In genomic region chr6:158662607-158663464, GRCh38 we compare ENCODE assay signal across 8 cellular contexts. TPM values are rescaled to one million over a fixed set of nuclear protein-coding genes. Genes with fewer than 3 reads are reported as not detected.
DNase-seq lines count a peak whose midpoint lies in the region; ATAC-seq and TF ChIP-seq lines count a peak whose summit lies in the region.

No MANE protein-coding gene starts in this region.

- POLR2A ChIA-PET in AG04450 (lab: Yijun Ruan, JAX) = interaction anchor here (0.5 to 1.4 kb wide), 3 partner anchors 19 to 144 kb away, joined by 3 to 11 read pairs (median 7); partner anchors contain the start of gene DYNLT1

- no peaks in the 10 kb centered on the region for H3K79me1 ChIP-seq in H9 (ENCODE audit: insufficient read depth, low read depth, low read length, poor library complexity, severe bottlenecking)

- H3K9ac ChIP-seq in adipocyte (ENCODE audit: low read length) = peak overlapping the region; percentile 43
- H3K9ac ChIP-seq in H9 (ENCODE audit: extremely low read depth, insufficient read length, low read length) = no peak overlapping the region

- no peak overlapping the region for H3K4ac ChIP-seq in H9 (ENCODE audit: low read depth, low read length)

- no peak overlapping the region for H2BK5ac ChIP-seq in H9 (ENCODE audit: insufficient read length, low read length)

- no peaks in the 10 kb centered on the region for H3K23me2 ChIP-seq in H9 (ENCODE audit: insufficient read length, low read depth, low read length, poor library complexity, severe bottlenecking)

- no peak overlapping the region for H2AK5ac ChIP-seq in H9 (ENCODE audit: insufficient read length, low read length)

- H4K91ac ChIP-seq in H9 (ENCODE audit: insufficient read length, low read depth, low read length) = no peak overlapping the region

- H3K9me3 ChIP-seq in AG04450 (ENCODE audit: control insufficient read depth, insufficient read depth, low read length) = no peaks in the 10 kb centered on the region; the same call in 1 of the 2 replicates
- no peaks in the 10 kb centered on the region for H3K9me3 ChIP-seq in adipocyte (ENCODE audit: control insufficient read depth, low read length)
- H3K9me3 ChIP-seq in H9 (ENCODE audit: control insufficient read depth, low read depth, low read length) = no peaks in the 10 kb centered on the region
- no peaks in the 10 kb centered on the region for H3K9me3 ChIP-seq in WERI-Rb-1 (ENCODE audit: severe bottlenecking)

- no peak overlapping the region for H2BK15ac ChIP-seq in H9 (ENCODE audit: low read depth, low read length)

- H3K4me1 Mint-ChIP-seq in HFFc6 (ENCODE audit: low read depth) (peaks cover 19% of the 10 kb centered on the region), mesothelial cell of epicardium (peaks cover 58% of the 10 kb centered on the region), H9 (peaks cover 23 to 26% of the 10 kb centered on the region in 2 experiments)

- no peak overlapping the region for H3K56ac ChIP-seq in H9 (ENCODE audit: insufficient read length, low read depth, low read length)

- H3K27ac Mint-ChIP-seq in HFFc6 (no peak overlapping the region; the same call in 1 of the 2 replicates), mesothelial cell of epicardium (peak overlapping the region; percentile 90), H9 (peak overlapping the region in 1 of 3 experiments; percentile 65; a peak in 1 of 7 replicates)

- no peak overlapping the region for H3T11ph ChIP-seq in H9 (ENCODE audit: low read length)

- H3K27me3 Mint-ChIP-seq in HFFc6 (ENCODE audit: insufficient read depth) (no peaks in the 10 kb centered on the region), mesothelial cell of epicardium (ENCODE audit: low read depth) (no peaks in the 10 kb centered on the region), H9 (ENCODE audit: low read depth) (peaks cover 7% of the 10 kb centered on the region)

- no peak overlapping the region for H2BK120ac ChIP-seq in H9 (ENCODE audit: low read depth, low read length, poor library complexity, severe bottlenecking)

- CTCF ChIA-PET in AG04450 (lab: Charles Lee) = interaction anchor here (0.7 to 3.1 kb wide), 5 partner anchors 10 to 449 kb away, joined by 3 to 25 read pairs (median 5); partner anchors contain the start of gene SYTL3

- H3K36me3 ChIP-seq in adipocyte (ENCODE audit: control insufficient read depth, insufficient read depth, low read length, severe bottlenecking) (no peaks in the 10 kb centered on the region), WERI-Rb-1 (no peaks in the 10 kb centered on the region)

- no CpG with 5 or more reads among the region's 24 CpGs for WGBS in H9 (ENCODE audit: extremely low coverage, insufficient read length, low lambda C conversion rate)

- peaks cover 31% of the 10 kb centered on the region for H3K4me1 ChIP-seq in adipocyte (ENCODE audit: control insufficient read depth, insufficient read depth, low read length)
- no peaks in the 10 kb centered on the region for H3K4me1 ChIP-seq in H9 (ENCODE audit: insufficient read depth, low read length)

- DNase-seq in AG04450 (ENCODE audit: low read depth, low spot score) (no peak), HFFc6 (no peak), adipocyte (ENCODE audit: low read depth) (no peak), mesothelial cell of epicardium (ENCODE audit: low spot score in 2 of 2, unreplicated experiment in 2 of 2) (no peak), H9 (no peak), WERI-Rb-1 (no peak)

- no peak overlapping the region; the same call in none of the 2 replicates for H3K4me3 ChIP-seq in AG04450 (ENCODE audit: low read depth, low read length)
- H3K4me3 ChIP-seq in adipocyte (ENCODE audit: low read length) = peak overlapping the region; percentile 57
- no peak overlapping the region for H3K4me3 ChIP-seq in WERI-Rb-1 (ENCODE audit: low read depth, low read length)

- H3K4me3 Mint-ChIP-seq in HFFc6 = peak overlapping the region; percentile 72; the same call in 1 of the 2 replicates
- peak overlapping the region; percentile 54 for H3K4me3 Mint-ChIP-seq in mesothelial cell of epicardium
- H3K4me3 Mint-ChIP-seq in H9 = peak overlapping the region in 1 of 2 experiments; percentile 44; a peak in 1 of 5 replicates

- no peaks in the 10 kb centered on the region for H3K79me2 ChIP-seq in H9 (ENCODE audit: insufficient read depth, low read length)

- H3K27me3 ChIP-seq in AG04450 (ENCODE audit: control insufficient read depth, insufficient read depth, low read length) (peaks cover 2% of the 10 kb centered on the region), adipocyte (replicated peaks; ENCODE audit: control insufficient read depth, insufficient read depth, low read length) (no peaks in the 10 kb centered on the region), H9 (ENCODE audit: insufficient read depth, low read length) (no peaks in the 10 kb centered on the region), WERI-Rb-1 (ENCODE audit: insufficient read depth, low read depth, severe bottlenecking) (no peaks in the 10 kb centered on the region)

- H3K27ac ChIP-seq in AG04450 (ENCODE audit: low read depth, low read length) (peak overlapping the region; percentile 11), H9 (ENCODE audit: insufficient read length, low read depth, low read length) (no peak overlapping the region), WERI-Rb-1 (no peak overlapping the region)

- H3K36me3 Mint-ChIP-seq in HFFc6 (ENCODE audit: low read depth) = no peaks in the 10 kb centered on the region
- H3K36me3 Mint-ChIP-seq in mesothelial cell of epicardium = no peaks in the 10 kb centered on the region
- H3K36me3 Mint-ChIP-seq in H9 (ENCODE audit: insufficient read depth in 1 of 3, low read depth in 3 of 3) = no peaks in the 10 kb centered on the region

- H2AFZ ChIP-seq in H9 (ENCODE audit: low read length) = no peak overlapping the region

- H3K18ac ChIP-seq in H9 (ENCODE audit: insufficient read length, low read depth, low read length) = no peak overlapping the region

- H4K5ac ChIP-seq in H9 (ENCODE audit: insufficient read length, low read depth, low read length) = no peak overlapping the region

- no peak overlapping the region for H2BK12ac ChIP-seq in H9 (ENCODE audit: insufficient read length, low read depth, low read length)

- no peak overlapping the region for H3K23ac ChIP-seq in H9 (ENCODE audit: insufficient read length, low read depth, low read length)

- H3K9me3 Mint-ChIP-seq in HFFc6 = no peaks in the 10 kb centered on the region
- no peaks in the 10 kb centered on the region for H3K9me3 Mint-ChIP-seq in mesothelial cell of epicardium
- no peaks in the 10 kb centered on the region for H3K9me3 Mint-ChIP-seq in H9

- H2BK20ac ChIP-seq in H9 (ENCODE audit: low read depth, low read length, poor library complexity, severe bottlenecking) = no peak overlapping the region

- H3K14ac ChIP-seq in H9 (ENCODE audit: insufficient read depth, low read length) = no peak overlapping the region

- TF ChIP-seq CTCF in AG04450 (IDR thresholded peaks at IDR 0.05; ENCODE audit: low read depth, low read length) = no peak
- TF ChIP-seq CTCF in HFFc6 (IDR thresholded peaks at IDR 0.05) = no peak
- no peak for TF ChIP-seq CTCF in mesothelial cell of epicardium (IDR thresholded peaks at IDR 0.05; ENCODE audit: unreplicated experiment)
- TF ChIP-seq CTCF in H9 (conservative IDR thresholded peaks at IDR 0.05) = no peak
- TF ChIP-seq CTCF in WERI-Rb-1 (IDR thresholded peaks at IDR 0.05; ENCODE audit: low read depth, low read length) = no peak

- H3K4me2 ChIP-seq in H9 (ENCODE audit: insufficient read depth, insufficient read length, low read length) = no peak overlapping the region

- H4K20me1 ChIP-seq in H9 (ENCODE audit: control insufficient read depth, insufficient read depth, insufficient read length) = no peaks in the 10 kb centered on the region

- ATAC-seq in GM21717 (IDR thresholded peaks at IDR 0.05; ENCODE audit: unreplicated experiment) (no peak), HG03097 (IDR thresholded peaks at IDR 0.05; ENCODE audit: low FRiP score, unreplicated experiment) (no peak)

- no peak overlapping the region for H4K8ac ChIP-seq in H9 (replicated peaks; ENCODE audit: insufficient read length, low read depth, low read length)

RNA-seq across cellular contexts. Expression of gene SYTL3, which starts 13.0 kb away (rescaled TPM):
- polyA plus RNA-seq in AG04450 (2011; rRNA removed) = 1.6 TPM in 2 replicates
- polyA minus RNA-seq in AG04450 (2011; rRNA and poly(A)+ RNA removed) = 1.6 and 2.0 TPM in 2 replicates
- total RNA-seq in HFFc6 (2021; fragmentation: NEBNext Ultra II Directional; extraction: Animal tissue kit (Norgen Biotek cat#: 25700)) = 1 to 10 TPM; 3.1 to 5.7 (median 3.9) TPM
- 5.4 to 6.1 TPM (median 5.5 TPM) in 3 replicates for total RNA-seq in mesothelial cell of epicardium
- 0.09 and 0.20 TPM in 2 replicates for total RNA-seq in H9 (2021)

RNA-seq across cellular contexts. Expression of gene DYNLT1, which starts 18.3 kb away (rescaled TPM):
- polyA plus RNA-seq in AG04450 (2011; rRNA removed) = 414 and 422 TPM in 2 replicates
- 125 and 133 TPM in 2 replicates for polyA minus RNA-seq in AG04450 (2011; rRNA and poly(A)+ RNA removed)
- total RNA-seq in HFFc6 (2021; fragmentation: NEBNext Ultra II Directional; extraction: Animal tissue kit (Norgen Biotek cat#: 25700)) = 100 to 1,000 TPM; 163 to 185 (median 170) TPM
- total RNA-seq in mesothelial cell of epicardium (142 to 148 TPM (median 145 TPM) in 3 replicates), H9 (2021) (105 and 117 TPM in 2 replicates)
